Comparison of ENCODE assay signal across 9 cellular contexts in genomic region chr10:16195178-16195769, GRCh38.
DNase-seq lines count a peak whose midpoint lies in the region; ATAC-seq and TF ChIP-seq lines count a peak whose summit lies in the region.
"Had no signal": no experiment of that assay in that cellular context is flagged by ENCODE, and none has a peak within 500 bp of the region (broad histone marks: within the 10 kb centered on the region; RNA-seq: fewer than 3 reads in every experiment).

No MANE protein-coding gene starts in this region.

- H3K36me3 Mint-ChIP-seq in T-helper 1 cell treated with Interleukin-12 subunit alpha and Interleukin-12 subunit beta and Interleukin-4 antibody, amounts not matched to agents 30 μg/mL and 1 μg/mL, for 36 hours (ENCODE audit: low read depth), result peaks cover 9% of the 10 kb centered on the region

- no peak for TF ChIP-seq POLR2A in suprapubic skin (IDR thresholded peaks at IDR 0.05)

- peak overlapping the region; percentile 6 for H3K27ac Mint-ChIP-seq in T-helper 1 cell treated with Interleukin-12 subunit alpha and Interleukin-12 subunit beta and Interleukin-4 antibody, amounts not matched to agents 30 μg/mL and 1 μg/mL, for 36 hours

- H3K9me3 Mint-ChIP-seq in T-helper 1 cell treated with Interleukin-12 subunit alpha and Interleukin-12 subunit beta and Interleukin-4 antibody, amounts not matched to agents 30 μg/mL and 1 μg/mL, for 36 hours, result peaks cover 9% of the 10 kb centered on the region

- H3K27me3 ChIP-seq in suprapubic skin (no peaks in the 10 kb centered on the region), right cardiac atrium (ENCODE audit: control insufficient read depth, insufficient read depth) (no peaks in the 10 kb centered on the region)

- no peaks in the 10 kb centered on the region for H3K27me3 Mint-ChIP-seq in T-helper 1 cell treated with Interleukin-12 subunit alpha and Interleukin-12 subunit beta and Interleukin-4 antibody, amounts not matched to agents 30 μg/mL and 1 μg/mL, for 36 hours (ENCODE audit: low read depth)

- H3K4me3 ChIP-seq in suprapubic skin (no peak overlapping the region), right cardiac atrium (ENCODE audit: low read length) (no peak overlapping the region)

- peaks cover 25% of the 10 kb centered on the region for H3K4me1 Mint-ChIP-seq in T-helper 1 cell treated with Interleukin-12 subunit alpha and Interleukin-12 subunit beta and Interleukin-4 antibody, amounts not matched to agents 30 μg/mL and 1 μg/mL, for 36 hours (ENCODE audit: low read depth)

- no peaks in the 10 kb centered on the region for H3K36me3 ChIP-seq in suprapubic skin

- TF ChIP-seq EP300 in suprapubic skin (IDR thresholded peaks at IDR 0.05), result no peak

- DNase-seq in HK-2 (ENCODE audit: unreplicated experiment) (no peak), suprapubic skin (ENCODE audit: low spot score in 2 of 2) (no peak), NCI-H2171 treated with DMSO at 0.1 percent for 48 hours (lab: John Stamatoyannopoulos, UW) (no peak), right cardiac atrium (no peak)
- DNase-seq: NCI-H2227 treated with DMSO at 0.1 percent for 48 hours had no signal

- H3K9me3 ChIP-seq in suprapubic skin (peaks cover 3% of the 10 kb centered on the region), right cardiac atrium (ENCODE audit: control insufficient read depth, low read length) (no peaks in the 10 kb centered on the region)

- H3K4me3 Mint-ChIP-seq in T-helper 1 cell treated with Interleukin-12 subunit alpha and Interleukin-12 subunit beta and Interleukin-4 antibody, amounts not matched to agents 30 μg/mL and 1 μg/mL, for 36 hours, result peak overlapping the region; percentile 3

- intact Hi-C loops in right cardiac atrium (cut with DNase I), result no loop called here

- H3K27ac ChIP-seq in suprapubic skin, result no peak overlapping the region
- H3K27ac ChIP-seq in right cardiac atrium (ENCODE audit: low read length), result no peak overlapping the region

- ATAC-seq in GM18498 (IDR thresholded peaks at IDR 0.05; ENCODE audit: unreplicated experiment), result peak; percentile 97
- ATAC-seq in GM19463 (IDR thresholded peaks at IDR 0.05; ENCODE audit: unreplicated experiment), result peak; percentile 89
- ATAC-seq in HG03045 (IDR thresholded peaks at IDR 0.05; ENCODE audit: unreplicated experiment), result peak; percentile 70
- ATAC-seq in right cardiac atrium, result no peak

- H3K4me1 ChIP-seq in suprapubic skin (no peaks in the 10 kb centered on the region), right cardiac atrium (ENCODE audit: control insufficient read depth, insufficient read depth, low read length) (no peaks in the 10 kb centered on the region)

- TF ChIP-seq CTCF in suprapubic skin (IDR thresholded peaks at IDR 0.05), result no peak

- 59% methylated on average over 1 of the region's 1 CpG for WGBS in suprapubic skin
- WGBS in right cardiac atrium, result 51% methylated on average over 1 of the region's 1 CpG

Comparison
In these comparisons a context has a peak if more than half of its experiments do, and no peak if none do; other contexts are left out.
1. ATAC-seq: peak in GM18498 (single experiment), GM19463 (single experiment) and HG03045 (single experiment); none in right cardiac atrium (0 of 2).